Comparison of ENCODE assay signal across 25 cellular contexts in the genomic region with DNA sequence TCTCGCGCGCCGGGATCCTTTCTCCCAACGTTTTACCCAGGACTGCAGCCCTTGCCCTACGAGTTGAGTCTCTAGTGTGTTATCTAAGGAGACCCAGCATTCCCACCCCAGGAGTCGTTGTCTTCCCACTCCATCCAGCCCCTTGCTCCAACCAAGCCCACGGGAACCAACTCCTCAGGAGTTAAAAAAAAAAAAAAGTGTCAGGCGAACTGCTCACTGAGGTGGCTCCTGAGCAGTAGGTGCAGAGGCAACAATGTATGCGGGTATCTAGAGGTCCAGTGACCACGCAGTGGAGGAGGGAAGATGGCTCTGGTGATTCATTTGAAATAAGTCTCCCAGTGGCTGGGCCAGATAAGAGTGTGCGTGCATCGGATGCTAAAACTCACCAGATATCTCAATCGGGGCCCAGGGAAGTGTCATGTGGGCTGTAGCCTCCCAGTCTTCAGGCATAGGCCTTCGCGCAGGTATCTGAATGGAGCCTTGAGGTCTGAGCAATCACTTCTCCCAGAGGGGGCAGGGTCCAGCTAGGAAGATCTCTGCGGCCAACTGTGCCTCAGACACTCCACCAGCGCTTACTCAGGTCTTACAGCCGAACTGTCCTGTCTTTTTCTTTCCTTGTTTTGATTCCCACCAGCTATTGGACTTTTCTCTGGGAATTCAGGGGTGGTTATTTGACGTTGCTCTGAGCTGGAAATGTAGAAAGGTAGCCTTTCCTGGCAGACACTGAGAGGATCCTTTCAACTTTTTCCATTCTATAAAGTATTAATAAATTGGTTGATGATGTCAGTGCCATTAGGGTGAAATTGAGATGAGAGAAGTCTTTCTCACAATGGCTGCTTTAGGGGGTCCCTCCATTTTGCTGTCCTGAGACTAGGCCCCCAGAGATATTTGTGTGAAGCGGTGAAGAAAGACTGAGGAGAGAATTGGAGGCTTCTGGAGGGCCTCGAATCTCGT. TPM values are rescaled to one million over a fixed set of nuclear protein-coding genes. Genes with fewer than 3 reads are reported as not detected.
"Had no signal": no experiment of that assay in that cellular context is flagged by ENCODE, and none has a peak within 500 bp of the region (broad histone marks: within the 10 kb centered on the region; RNA-seq: fewer than 3 reads in every experiment).

No MANE protein-coding gene starts in this region.

- H3K36me3 Mint-ChIP-seq: activated naive CD8-positive, alpha-beta T cell treated with anti-CD3 and anti-CD28 coated beads, Interleukin-2, amount 10 ng/mL, durations not matched to agents 7 days and 5 days had no signal

- H3K4me1 ChIP-seq: left ventricle myocardium inferior, pancreas, psoas muscle, right atrium auricular region, upper lobe of left lung had no signal

- H3K4me1 Mint-ChIP-seq: activated B cell treated with CpG ODN at 0.5 μM for 24 hours; activated CD4-positive, alpha-beta T cell treated with anti-CD3 and anti-CD28 coated beads for 36 hours; activated naive CD8-positive, alpha-beta T cell treated with anti-CD3 and anti-CD28 coated beads, Interleukin-2, amount 10 ng/mL, durations not matched to agents 7 days and 5 days had no signal

- H3K9me3 ChIP-seq: left ventricle myocardium inferior, pancreas, psoas muscle, right atrium auricular region, thoracic aorta had no signal

- H3K9me3 Mint-ChIP-seq: activated B cell treated with CpG ODN at 0.5 μM for 24 hours had no signal

- H3K36me3 ChIP-seq: left ventricle myocardium inferior, pancreas, right atrium auricular region, spleen, thoracic aorta, upper lobe of left lung had no signal

- H3K4me3 Mint-ChIP-seq: activated B cell treated with CpG ODN at 0.5 μM for 24 hours; activated CD4-positive, alpha-beta T cell treated with anti-CD3 and anti-CD28 coated beads for 36 hours; activated naive CD4-positive, alpha-beta T cell treated with anti-CD3 and anti-CD28 coated beads for 36 hours; activated naive CD8-positive, alpha-beta T cell treated with anti-CD3 and anti-CD28 coated beads, Interleukin-2, amount 10 ng/mL, durations not matched to agents 7 days and 5 days; naive thymus-derived CD4-positive, alpha-beta T cell had no signal

- H3K4me3 ChIP-seq: left ventricle myocardium inferior, pancreas, psoas muscle, right atrium auricular region, spleen, thoracic aorta, upper lobe of left lung had no signal

- DNase-seq: activated B cell treated with CpG ODN at 0.5 μM for 24 hours; activated CD4-positive, alpha-beta T cell treated with anti-CD3 and anti-CD28 coated beads for 36 hours; activated CD4-positive, alpha-beta T cell treated with anti-CD3 and anti-CD28 coated beads, Interleukin-2, amount 50 U/mL, for 48 hours; activated effector memory CD4-positive, alpha-beta T cell treated with Interleukin-2 at 50 U/mL for 16 hours; activated naive CD4-positive, alpha-beta T cell treated with anti-CD3 and anti-CD28 coated beads for 36 hours; activated naive CD8-positive, alpha-beta T cell treated with anti-CD3 and anti-CD28 coated beads, Interleukin-2, amount 10 ng/mL, durations not matched to agents 7 days and 5 days; activated T-cell treated with anti-CD3 and anti-CD28 coated beads, Interleukin-2, amount 50 U/mL, for 48 hours; amniotic stem cell; effector CD4-positive, alpha-beta T cell; foreskin melanocyte; left ventricle myocardium inferior; naive thymus-derived CD4-positive, alpha-beta T cell; psoas muscle; spleen; stimulated activated CD4-positive, alpha-beta T cell treated with anti-CD3 and anti-CD28 coated beads, Interleukin-4, amount 100 ng/mL, for 1 hour; stimulated activated naive CD4-positive, alpha-beta T cell treated with Interleukin-2 at 50 U/mL for 16 hours; T-helper 9 cell; upper lobe of left lung had no signal

- FAIRE-seq: bronchial epithelial cell, pancreas had no signal

- H3K27ac ChIP-seq: left ventricle myocardium inferior, pancreas, psoas muscle, right atrium auricular region, spleen, thoracic aorta, upper lobe of left lung had no signal

- ATAC-seq: activated CD4-positive, alpha-beta T cell treated with anti-CD3 and anti-CD28 coated beads for 36 hours; esophagus mucosa; naive thymus-derived CD4-positive, alpha-beta T cell; pancreas; psoas muscle had no signal

- H3K27ac Mint-ChIP-seq: activated B cell treated with CpG ODN at 0.5 μM for 24 hours; activated CD4-positive, alpha-beta T cell treated with anti-CD3 and anti-CD28 coated beads for 36 hours; activated naive CD4-positive, alpha-beta T cell treated with anti-CD3 and anti-CD28 coated beads for 36 hours; activated naive CD8-positive, alpha-beta T cell treated with anti-CD3 and anti-CD28 coated beads, Interleukin-2, amount 10 ng/mL, durations not matched to agents 7 days and 5 days had no signal

RNA-seq across cellular contexts. Expression of gene ZIC4, which starts 21.0 kb away (rescaled TPM):
- total RNA-seq: activated B cell treated with CpG ODN at 0.5 μM for 24 hours; activated CD4-positive, alpha-beta T cell treated with anti-CD3 and anti-CD28 coated beads for 36 hours; activated naive CD4-positive, alpha-beta T cell treated with anti-CD3 and anti-CD28 coated beads for 36 hours; activated naive CD8-positive, alpha-beta T cell treated with anti-CD3 and anti-CD28 coated beads, Interleukin-2, amount 10 ng/mL, durations not matched to agents 7 days and 5 days; bronchial epithelial cell; esophagus mucosa; left ventricle myocardium inferior; lung microvascular endothelial cell; naive thymus-derived CD4-positive, alpha-beta T cell; pancreas; right atrium auricular region; spleen; T-helper 1 cell treated with Interleukin-12 subunit alpha and Interleukin-12 subunit beta and Interleukin-4 antibody, amounts not matched to agents 30 ng/mL and 1 ng/mL, for 36 hours; thoracic aorta; upper lobe of left lung had no signal
- polyA plus RNA-seq: naive thymus-derived CD4-positive, alpha-beta T cell; pancreas; spleen had no signal

RNA-seq across cellular contexts. Expression of gene ZIC1, which starts 23.8 kb away (rescaled TPM):
- total RNA-seq: activated B cell treated with CpG ODN at 0.5 μM for 24 hours; activated CD4-positive, alpha-beta T cell treated with anti-CD3 and anti-CD28 coated beads for 36 hours; activated naive CD4-positive, alpha-beta T cell treated with anti-CD3 and anti-CD28 coated beads for 36 hours; activated naive CD8-positive, alpha-beta T cell treated with anti-CD3 and anti-CD28 coated beads, Interleukin-2, amount 10 ng/mL, durations not matched to agents 7 days and 5 days; bronchial epithelial cell; left ventricle myocardium inferior; lung microvascular endothelial cell; naive thymus-derived CD4-positive, alpha-beta T cell; pancreas; spleen; T-helper 1 cell treated with Interleukin-12 subunit alpha and Interleukin-12 subunit beta and Interleukin-4 antibody, amounts not matched to agents 30 ng/mL and 1 ng/mL, for 36 hours; upper lobe of left lung had no signal
- polyA plus RNA-seq: naive thymus-derived CD4-positive, alpha-beta T cell; pancreas; spleen had no signal
